18 cellular contexts compared by ENCODE assay signal in the genomic region with DNA sequence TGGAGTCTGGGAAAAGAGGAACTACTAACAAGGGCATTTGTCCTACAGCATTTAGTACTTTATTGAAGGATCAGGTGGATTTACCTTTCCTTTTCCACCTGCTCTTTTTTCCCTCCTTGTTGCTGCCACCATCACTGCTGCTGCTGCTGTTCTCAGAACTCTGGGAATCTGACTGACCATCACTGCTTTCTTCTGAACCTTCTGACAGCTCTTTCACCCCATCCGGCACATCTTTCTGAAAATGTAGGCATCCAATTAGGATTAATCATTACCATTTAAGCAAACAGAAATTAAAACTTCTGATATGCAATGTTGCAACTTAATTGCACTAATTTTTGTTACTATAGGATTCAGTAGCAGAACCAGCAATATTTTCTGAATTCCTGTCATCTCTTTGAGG.
DNase-seq lines count a peak whose midpoint lies in the region; ATAC-seq and TF ChIP-seq lines count a peak whose summit lies in the region.
"Had no signal": no experiment of that assay in that cellular context is flagged by ENCODE, and none has a peak within 500 bp of the region (broad histone marks: within the 10 kb centered on the region; RNA-seq: fewer than 3 reads in every experiment).

No MANE protein-coding gene starts in this region.

- peak overlapping the region; percentile 24 to 51 for H3K27ac Mint-ChIP-seq in natural killer cell
- H3K27ac Mint-ChIP-seq in natural killer cell treated with Interleukin-12 subunit alpha and Interleukin-12 subunit beta and Interleukin-15 and Interleukin-18, amount 100 ng/mL, for 72 hours = no peak overlapping the region
- H3K27ac Mint-ChIP-seq in activated naive CD8-positive, alpha-beta T cell treated with anti-CD3 and anti-CD28 coated beads, Interleukin-2, amount 10 ng/mL, durations not matched to agents 7 days and 5 days = peak overlapping the region; percentile 4

- TF ChIP-seq CTCF in natural killer cell (IDR thresholded peaks at IDR 0.05) = no peak
- no peak for TF ChIP-seq CTCF in VCaP (conservative IDR thresholded peaks at IDR 0.05)
- TF ChIP-seq CTCF in neutrophil (IDR thresholded peaks at IDR 0.05) = no peak

- H3K27me3 ChIP-seq in neutrophil = no peaks in the 10 kb centered on the region

- H3K27me3 Mint-ChIP-seq in natural killer cell (ENCODE audit: low read depth in 2 of 2) = no peaks in the 10 kb centered on the region
- H3K27me3 Mint-ChIP-seq in natural killer cell treated with Interleukin-12 subunit alpha and Interleukin-12 subunit beta and Interleukin-15 and Interleukin-18, amount 100 ng/mL, for 72 hours = no peaks in the 10 kb centered on the region
- H3K27me3 Mint-ChIP-seq in activated naive CD8-positive, alpha-beta T cell treated with anti-CD3 and anti-CD28 coated beads, Interleukin-2, amount 10 ng/mL, durations not matched to agents 7 days and 5 days = no peaks in the 10 kb centered on the region

- no peaks in the 10 kb centered on the region for H3K9me3 Mint-ChIP-seq in natural killer cell
- no peaks in the 10 kb centered on the region for H3K9me3 Mint-ChIP-seq in natural killer cell treated with Interleukin-12 subunit alpha and Interleukin-12 subunit beta and Interleukin-15 and Interleukin-18, amount 100 ng/mL, for 72 hours
- no peaks in the 10 kb centered on the region for H3K9me3 Mint-ChIP-seq in activated naive CD8-positive, alpha-beta T cell treated with anti-CD3 and anti-CD28 coated beads, Interleukin-2, amount 10 ng/mL, durations not matched to agents 7 days and 5 days

- no peaks in the 10 kb centered on the region for H3K9me3 ChIP-seq in neutrophil

- H3K27ac ChIP-seq in VCaP (peak overlapping the region; percentile 33; the same call in 1 of the 2 replicates), neutrophil (peak overlapping the region; percentile 32)
- H3K27ac ChIP-seq: C4-2B had no signal

- no peak overlapping the region for H3K4me3 ChIP-seq in neutrophil (ENCODE audit: low read depth in 1 of 2, low read length in 1 of 2)

- POLR2A ChIA-PET in activated naive CD8-positive, alpha-beta T cell treated with anti-CD3 and anti-CD28 coated beads, Interleukin-2, amount 10 ng/mL, durations not matched to agents 7 days and 5 days (lab: Charles Lee) = interaction anchor here (1.5 kb wide), 2 partner anchors 11 to 15 kb away, joined by 3 to 4 read pairs; no protein-coding TSS in a partner anchor

- ATAC-seq in natural killer cell (no peak), HG02588 (IDR thresholded peaks at IDR 0.05; ENCODE audit: unreplicated experiment) (no peak)
- no peak for ATAC-seq in natural killer cell treated with Interleukin-12 subunit alpha and Interleukin-12 subunit beta and Interleukin-15 and Interleukin-18, amount 100 ng/mL, for 72 hours
- ATAC-seq in activated naive CD8-positive, alpha-beta T cell treated with anti-CD3 and anti-CD28 coated beads, Interleukin-2, amount 10 ng/mL, durations not matched to agents 7 days and 5 days (ENCODE audit: low read depth) = no peak

- DNase-seq in natural killer cell = no peak
- DNase-seq in natural killer cell treated with Interleukin-12 subunit alpha and Interleukin-12 subunit beta and Interleukin-15 and Interleukin-18, amount 100 ng/mL, for 72 hours (ENCODE audit: low spot score) = no peak
- DNase-seq in activated naive CD8-positive, alpha-beta T cell treated with anti-CD3 and anti-CD28 coated beads, Interleukin-2, amount 10 ng/mL, durations not matched to agents 7 days and 5 days = no peak
- no peak for DNase-seq in activated effector memory CD4-positive, alpha-beta T cell treated with Interleukin-2 at 50 U/mL for 16 hours
- no peak for DNase-seq in activated CD4-positive, alpha-beta T cell treated with anti-CD3 and anti-CD28 coated beads, Interleukin-2, amount 50 U/mL, for 48 hours
- DNase-seq: Calu3; H7; NCI-H1417; NCI-H187 treated with DMSO at 0.1 percent for 48 hours; NCI-H446; NCI-H69; NK-92 treated with Interleukin-12 subunit alpha and Interleukin-12 subunit beta, amount 100 ng/mL, for 24 hours; RPMI8226; SIG-M5 had no signal

- H3K36me3 Mint-ChIP-seq in natural killer cell = no peaks in the 10 kb centered on the region
- H3K36me3 Mint-ChIP-seq in natural killer cell treated with Interleukin-12 subunit alpha and Interleukin-12 subunit beta and Interleukin-15 and Interleukin-18, amount 100 ng/mL, for 72 hours = peaks cover 21% of the 10 kb centered on the region
- H3K36me3 Mint-ChIP-seq in activated naive CD8-positive, alpha-beta T cell treated with anti-CD3 and anti-CD28 coated beads, Interleukin-2, amount 10 ng/mL, durations not matched to agents 7 days and 5 days = peaks cover 49% of the 10 kb centered on the region

- H3K4me3 Mint-ChIP-seq in natural killer cell = no peak overlapping the region
- H3K4me3 Mint-ChIP-seq in natural killer cell treated with Interleukin-12 subunit alpha and Interleukin-12 subunit beta and Interleukin-15 and Interleukin-18, amount 100 ng/mL, for 72 hours = no peak overlapping the region
- H3K4me3 Mint-ChIP-seq in activated naive CD8-positive, alpha-beta T cell treated with anti-CD3 and anti-CD28 coated beads, Interleukin-2, amount 10 ng/mL, durations not matched to agents 7 days and 5 days = no peak overlapping the region

- H3K4me1 ChIP-seq in neutrophil (ENCODE audit: control insufficient read depth in 1 of 2, insufficient read depth in 1 of 2, low read depth in 1 of 2, low read length in 1 of 2) = no peaks in the 10 kb centered on the region

- H3K36me3 ChIP-seq in neutrophil = peaks cover 61% of the 10 kb centered on the region

- H3K4me1 Mint-ChIP-seq in natural killer cell = peaks cover 41 to 46% of the 10 kb centered on the region in 2 donors
- H3K4me1 Mint-ChIP-seq in natural killer cell treated with Interleukin-12 subunit alpha and Interleukin-12 subunit beta and Interleukin-15 and Interleukin-18, amount 100 ng/mL, for 72 hours (ENCODE audit: low read depth in 2 of 2) = peaks cover 48 to 54% of the 10 kb centered on the region in 2 donors
- H3K4me1 Mint-ChIP-seq in activated naive CD8-positive, alpha-beta T cell treated with anti-CD3 and anti-CD28 coated beads, Interleukin-2, amount 10 ng/mL, durations not matched to agents 7 days and 5 days = peaks cover 59% of the 10 kb centered on the region

- intact Hi-C loops in natural killer cell (cut with micrococcal nuclease) = no loop called here

Comparison
In these comparisons a context has a peak if more than half of its experiments do, and no peak if none do; other contexts are left out.
1. H3K27ac Mint-ChIP-seq: peak in natural killer cell (2 of 2) and activated naive CD8-positive, alpha-beta T cell treated with anti-CD3 and anti-CD28 coated beads, Interleukin-2, amount 10 ng/mL, durations not matched to agents 7 days and 5 days (single experiment); none in natural killer cell treated with Interleukin-12 subunit alpha and Interleukin-12 subunit beta and Interleukin-15 and Interleukin-18, amount 100 ng/mL, for 72 hours (0 of 2).